8 cellular contexts compared by ENCODE assay signal in genomic region chr22:38824587-38824986, GRCh38.
DNase-seq lines count a peak whose midpoint lies in the region; ATAC-seq lines count a peak whose summit lies in the region.

No MANE protein-coding gene starts in this region.

- DNase-seq in DMS 273 (lab: John Stamatoyannopoulos, UW; ENCODE audit: unreplicated experiment) = peak; percentile 75
- no peak for DNase-seq in DMS 273 treated with DMSO at 0.1 percent for 48 hours (lab: John Stamatoyannopoulos, UW)
- DNase-seq in RKO (ENCODE audit: low spot score) = peak; percentile 83
- peak; percentile 13 for DNase-seq in amniotic stem cell (lab: John Stamatoyannopoulos, UW)
- DNase-seq in hypothalamus (lab: John Stamatoyannopoulos, UW) = peak in 26 of 51 donors; percentile 6 to 72 (median 40)
- DNase-seq in stimulated activated CD4-positive, alpha-beta T cell treated with anti-CD3 and anti-CD28 coated beads, Interleukin-15, amount 100 ng/mL, for 24 hours = peak; percentile 51
- DNase-seq in NCI-H1092 (lab: John Stamatoyannopoulos, UW) = no peak

- no peak for ATAC-seq in GM19463 (IDR thresholded peaks at IDR 0.05; ENCODE audit: unreplicated experiment)

Comparison
In these comparisons a context has a peak if more than half of its experiments do, and no peak if none do; other contexts are left out.
1. DNase-seq: peak in DMS 273 (single experiment), RKO (single experiment), amniotic stem cell (single experiment), hypothalamus (26 of 51) and stimulated activated CD4-positive, alpha-beta T cell treated with anti-CD3 and anti-CD28 coated beads, Interleukin-15, amount 100 ng/mL, for 24 hours (single experiment); none in DMS 273 treated with DMSO at 0.1 percent for 48 hours (single experiment) and NCI-H1092 (single experiment).